10 cellular contexts compared by ENCODE assay signal in genomic region chr13:40517486-40518311, GRCh38.
A peak's percentile ranks its signal among the peaks of the same experiment; 100 is the strongest.
DNase-seq lines count a peak whose midpoint lies in the region; ATAC-seq, FAIRE-seq and TF ChIP-seq lines count a peak whose summit lies in the region.
"Had no signal": no experiment of that assay in that cellular context is flagged by ENCODE, and none has a peak within 500 bp of the region (broad histone marks: within the 10 kb centered on the region; RNA-seq: fewer than 3 reads in every experiment).

No MANE protein-coding gene starts in this region.

- peaks cover 39 to 50% (median 47%) of the 10 kb centered on the region in 3 donors for H3K4me1 Mint-ChIP-seq in CD8-positive, alpha-beta memory T cell
- H3K4me1 Mint-ChIP-seq in activated T-helper 1 cell treated with anti-CD3 and anti-CD28 coated beads, Interleukin-12 subunit alpha, Interleukin-12 subunit beta, Interleukin-2, Interleukin-4 antibody, amounts not matched to agents 30 ng/mL and 10 ng/mL and 1 ng/mL, durations not matched to agents 14 hours and 24 hours and 36 hours (ENCODE audit: low read depth): peaks cover 84% of the 10 kb centered on the region

- H3K27ac Mint-ChIP-seq in CD8-positive, alpha-beta memory T cell: peak overlapping the region in 6 of 8 donors; percentile 7 to 86 (median 61)
- H3K27ac Mint-ChIP-seq in activated T-helper 1 cell treated with anti-CD3 and anti-CD28 coated beads, Interleukin-12 subunit alpha, Interleukin-12 subunit beta, Interleukin-2, Interleukin-4 antibody, amounts not matched to agents 30 ng/mL and 10 ng/mL and 1 ng/mL, durations not matched to agents 14 hours and 24 hours and 36 hours: peak overlapping the region; percentile 69
- H3K27ac Mint-ChIP-seq: IgD-negative memory B cell had no signal

- no peaks in the 10 kb centered on the region for H3K27me3 Mint-ChIP-seq in CD8-positive, alpha-beta memory T cell
- H3K27me3 Mint-ChIP-seq in activated T-helper 1 cell treated with anti-CD3 and anti-CD28 coated beads, Interleukin-12 subunit alpha, Interleukin-12 subunit beta, Interleukin-2, Interleukin-4 antibody, amounts not matched to agents 30 ng/mL and 10 ng/mL and 1 ng/mL, durations not matched to agents 14 hours and 24 hours and 36 hours (ENCODE audit: insufficient read depth): no peaks in the 10 kb centered on the region
- H3K27me3 Mint-ChIP-seq: IgD-negative memory B cell had no signal

- no peaks in the 10 kb centered on the region for H4K20me1 ChIP-seq in PC-9 (ENCODE audit: insufficient read depth)

- H3K27ac ChIP-seq in CD8-positive, alpha-beta memory T cell (ENCODE audit: low read depth, low read length): no peak overlapping the region
- H3K27ac ChIP-seq in PC-9: no peak overlapping the region

- peak; percentile 77 for ATAC-seq in GM19023 (IDR thresholded peaks at IDR 0.05; ENCODE audit: unreplicated experiment)
- peak; percentile 76 for ATAC-seq in HG02884 (IDR thresholded peaks at IDR 0.05; ENCODE audit: unreplicated experiment)

- POLR2A ChIA-PET in CD8-positive, alpha-beta memory T cell (lab: Charles Lee): interaction anchor here (1.4 kb wide), 1 partner anchor 23 kb away, joined by 3 read pairs; no protein-coding TSS in a partner anchor
- POLR2A ChIA-PET in PC-9 (lab: Charles Lee; ENCODE audit: unreplicated experiment): interaction anchor here (0.6 kb wide), 2 partner anchors 146 to 504 kb away, joined by 3 to 4 read pairs; no protein-coding TSS in a partner anchor

- no peak for DNase-seq in CD8-positive, alpha-beta memory T cell
- DNase-seq in activated T-helper 1 cell treated with anti-CD3 and anti-CD28 coated beads, Interleukin-12 subunit alpha, Interleukin-12 subunit beta, Interleukin-2, Interleukin-4 antibody, amounts not matched to agents 30 ng/mL and 10 ng/mL and 1 ng/mL, durations not matched to agents 14 hours and 24 hours and 36 hours (ENCODE audit: low spot score): no peak
- DNase-seq in HUDEP-2 (lab: John Stamatoyannopoulos, UW; ENCODE audit: unreplicated experiment in 76 of 76) (no peak), HTR-8/SVneo (ENCODE audit: insufficient read length, low spot score) (no peak), NCI-H1436 treated with DMSO at 0.1 percent for 48 hours (lab: John Stamatoyannopoulos, UW) (no peak), PC-9 (no peak)

- H3K36me3 Mint-ChIP-seq in CD8-positive, alpha-beta memory T cell: peaks cover 0 to 5% (median 3%) of the 10 kb centered on the region in 3 donors
- peaks cover 11% of the 10 kb centered on the region for H3K36me3 Mint-ChIP-seq in activated T-helper 1 cell treated with anti-CD3 and anti-CD28 coated beads, Interleukin-12 subunit alpha, Interleukin-12 subunit beta, Interleukin-2, Interleukin-4 antibody, amounts not matched to agents 30 ng/mL and 10 ng/mL and 1 ng/mL, durations not matched to agents 14 hours and 24 hours and 36 hours (ENCODE audit: low read depth)
- H3K36me3 Mint-ChIP-seq: IgD-negative memory B cell had no signal

- no peaks in the 10 kb centered on the region for H3K9me2 ChIP-seq in PC-9 (ENCODE audit: insufficient read depth)

- peaks cover 28% of the 10 kb centered on the region for H3K4me1 ChIP-seq in CD8-positive, alpha-beta memory T cell (ENCODE audit: insufficient read depth, low read length)
- H3K4me1 ChIP-seq in PC-9 (replicated peaks; ENCODE audit: insufficient read depth): peaks cover 10% of the 10 kb centered on the region

- H3F3A ChIP-seq in PC-9 (ENCODE audit: insufficient read depth, low read depth): no peaks in the 10 kb centered on the region

- no peak overlapping the region for H3K4me2 ChIP-seq in PC-9

- intact Hi-C loops in activated T-helper 1 cell treated with anti-CD3 and anti-CD28 coated beads, Interleukin-12 subunit alpha, Interleukin-12 subunit beta, Interleukin-2, Interleukin-4 antibody, amounts not matched to agents 30 ng/mL and 10 ng/mL and 1 ng/mL, durations not matched to agents 14 hours and 24 hours and 36 hours (cut with micrococcal nuclease): loop anchor here (1.0 to 10.0 kb wide), 20 partner anchors 9 to 833 kb away; no protein-coding TSS in a partner anchor
- intact Hi-C loops in PC-9 (cut with micrococcal nuclease; ENCODE audit: unreplicated experiment): no loop called here

- no peak overlapping the region for H2AFZ ChIP-seq in PC-9

- H3K4me3 Mint-ChIP-seq in CD8-positive, alpha-beta memory T cell: peak overlapping the region in 4 of 7 donors; percentile 15 to 70 (median 40)
- peak overlapping the region; percentile 62 for H3K4me3 Mint-ChIP-seq in activated T-helper 1 cell treated with anti-CD3 and anti-CD28 coated beads, Interleukin-12 subunit alpha, Interleukin-12 subunit beta, Interleukin-2, Interleukin-4 antibody, amounts not matched to agents 30 ng/mL and 10 ng/mL and 1 ng/mL, durations not matched to agents 14 hours and 24 hours and 36 hours

- no peaks in the 10 kb centered on the region for H3K27me3 ChIP-seq in CD8-positive, alpha-beta memory T cell (ENCODE audit: insufficient read depth, low read length, poor library complexity, severe bottlenecking)
- no peaks in the 10 kb centered on the region for H3K27me3 ChIP-seq in PC-9 (ENCODE audit: insufficient read depth, low read depth)

- H3K9me3 ChIP-seq in CD8-positive, alpha-beta memory T cell (ENCODE audit: low read length): no peaks in the 10 kb centered on the region
- no peaks in the 10 kb centered on the region for H3K9me3 ChIP-seq in PC-9 (ENCODE audit: insufficient read depth, low read depth)

- FAIRE-seq in HTR-8/SVneo (lab: Jason Lieb, UNC): no peak
- FAIRE-seq: D721Med had no signal

- H3K4me3 ChIP-seq in CD8-positive, alpha-beta memory T cell (ENCODE audit: low read length): no peak overlapping the region
- no peak overlapping the region for H3K4me3 ChIP-seq in PC-9

- no peaks in the 10 kb centered on the region for H3K36me3 ChIP-seq in CD8-positive, alpha-beta memory T cell (ENCODE audit: insufficient read depth, low read length)
- H3K36me3 ChIP-seq in PC-9 (ENCODE audit: low read depth): no peaks in the 10 kb centered on the region

- no peaks in the 10 kb centered on the region for H3K9me3 Mint-ChIP-seq in CD8-positive, alpha-beta memory T cell
- H3K9me3 Mint-ChIP-seq in activated T-helper 1 cell treated with anti-CD3 and anti-CD28 coated beads, Interleukin-12 subunit alpha, Interleukin-12 subunit beta, Interleukin-2, Interleukin-4 antibody, amounts not matched to agents 30 ng/mL and 10 ng/mL and 1 ng/mL, durations not matched to agents 14 hours and 24 hours and 36 hours: peaks cover 10% of the 10 kb centered on the region
- H3K9me3 Mint-ChIP-seq: IgD-negative memory B cell had no signal

- H3K79me2 ChIP-seq in PC-9 (ENCODE audit: low read depth): no peaks in the 10 kb centered on the region

- BruUV-seq in PC-9 (replicated peaks; lab: Mats Ljungman, UMichigan): no TSS peak

- TF ChIP-seq CTCF in PC-9 (conservative IDR thresholded peaks at IDR 0.05): no peak

- CTCF ChIA-PET in CD8-positive, alpha-beta memory T cell (lab: Charles Lee): interaction anchor here (1.1 kb wide), 1 partner anchor 20 kb away, joined by 3 read pairs; no protein-coding TSS in a partner anchor
- CTCF ChIA-PET in PC-9 (lab: Charles Lee): no interaction called here
